ENCODE assay signal across 10 cellular contexts in genomic region chr1:73356485-73356884, GRCh38.
"Had no signal": no experiment of that assay in that cellular context is flagged by ENCODE, and none has a peak within 500 bp of the region (broad histone marks: within the 10 kb centered on the region; RNA-seq: fewer than 3 reads in every experiment).

No MANE protein-coding gene starts in this region.

- H3K9ac ChIP-seq: GM23248, KMS-11 had no signal

- H3K9me3 ChIP-seq: HAP-1 had no signal

- H3K4me1 ChIP-seq: HAP-1 had no signal

- H3K27ac ChIP-seq: GM23248, HL-60, KMS-11 had no signal

- ATAC-seq: HCT116, HepG2 had no signal

- H3K4me2 ChIP-seq: KMS-11 had no signal

- DNase-seq: GM23248, GOT3, H7, HFFc6, KBM-7 had no signal

- H3K36me3 ChIP-seq: HAP-1 had no signal

- H3K4me3 ChIP-seq: GM23248, HAP-1 had no signal

- H2AFZ ChIP-seq: GM23248 had no signal
